ENCODE assay signal across 8 cellular contexts in the genomic region with DNA sequence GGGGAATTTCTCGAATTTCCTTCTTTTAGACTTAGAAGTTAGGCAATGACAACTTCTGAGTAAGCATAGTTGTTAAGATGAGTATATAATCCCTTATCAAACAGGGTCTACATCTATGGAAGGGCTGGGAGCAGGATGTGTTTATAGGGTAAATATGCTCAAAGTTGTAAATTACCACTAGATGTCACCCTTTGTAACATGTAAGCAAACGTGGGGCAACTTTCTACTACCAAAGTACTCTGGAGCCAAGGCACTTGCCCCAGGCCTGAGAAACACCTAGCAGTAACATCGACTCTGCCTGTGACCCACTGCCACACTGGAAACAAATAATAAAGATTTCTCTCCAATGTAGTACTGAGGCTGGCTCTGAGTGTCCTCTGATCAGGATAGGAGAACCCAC.
DNase-seq lines count a peak whose midpoint lies in the region; ATAC-seq, FAIRE-seq and TF ChIP-seq lines count a peak whose summit lies in the region.

No MANE protein-coding gene starts in this region.

- H3K27me3 Mint-ChIP-seq in astrocyte (ENCODE audit: low read depth, unreplicated experiment), result no peaks in the 10 kb centered on the region

- H3K4me1 ChIP-seq in astrocyte (ENCODE audit: insufficient read depth, low read length), result no peaks in the 10 kb centered on the region
- no peaks in the 10 kb centered on the region for H3K4me1 ChIP-seq in suprapubic skin

- no peak for TF ChIP-seq POLR2A in suprapubic skin (IDR thresholded peaks at IDR 0.05)

- FAIRE-seq in astrocyte (lab: Jason Lieb, UNC), result peak; percentile 47

- H3K4me2 ChIP-seq in astrocyte (ENCODE audit: low read length), result no peak overlapping the region

- H3K9ac ChIP-seq in astrocyte (ENCODE audit: low read length), result no peak overlapping the region

- TF ChIP-seq CTCF in astrocyte (IDR thresholded peaks at IDR 0.05; ENCODE audit: insufficient read depth, low read depth, low read length), result peak; percentile 48
- TF ChIP-seq CTCF in suprapubic skin (IDR thresholded peaks at IDR 0.05), result no peak

- H3K4me1 Mint-ChIP-seq in astrocyte (ENCODE audit: low read depth, unreplicated experiment), result no peaks in the 10 kb centered on the region

- no peak overlapping the region for H3K4me3 Mint-ChIP-seq in astrocyte (ENCODE audit: unreplicated experiment)

- ATAC-seq in GM18517 (IDR thresholded peaks at IDR 0.05; ENCODE audit: unreplicated experiment) (peak; percentile 74), HG03025 (IDR thresholded peaks at IDR 0.05; ENCODE audit: low FRiP score, unreplicated experiment) (peak; percentile 73)

- no peak for TF ChIP-seq EP300 in suprapubic skin (IDR thresholded peaks at IDR 0.05)

- no peaks in the 10 kb centered on the region for H3K79me2 ChIP-seq in astrocyte (ENCODE audit: insufficient read depth, low read length)

- no peaks in the 10 kb centered on the region for H3K9me3 Mint-ChIP-seq in astrocyte (ENCODE audit: unreplicated experiment)

- no peak overlapping the region for H3K27ac ChIP-seq in astrocyte (ENCODE audit: low read depth, low read length)
- H3K27ac ChIP-seq in suprapubic skin, result no peak overlapping the region

- no peak overlapping the region for H3K4me3 ChIP-seq in astrocyte (ENCODE audit: insufficient read depth, low read depth, low read length)
- no peak overlapping the region for H3K4me3 ChIP-seq in suprapubic skin

- no peaks in the 10 kb centered on the region for H3K27me3 ChIP-seq in astrocyte (ENCODE audit: insufficient read depth, low read length)
- H3K27me3 ChIP-seq in suprapubic skin, result no peaks in the 10 kb centered on the region

- H3K36me3 Mint-ChIP-seq in astrocyte (ENCODE audit: low read depth, unreplicated experiment), result no peaks in the 10 kb centered on the region

- in situ Hi-C loops in ACHN (cut with HindIII; ENCODE audit: low pct_ligation_motif_present, low pct_unique_long_range_greater_than_20kb, low sequenced_read_pairs), result no loop called here

- H3K9me3 ChIP-seq in astrocyte (ENCODE audit: insufficient read depth, low read depth, low read length) (no peaks in the 10 kb centered on the region), suprapubic skin (no peaks in the 10 kb centered on the region)

- H3K27ac Mint-ChIP-seq in astrocyte (ENCODE audit: unreplicated experiment), result no peak overlapping the region

- H4K20me1 ChIP-seq in astrocyte (ENCODE audit: insufficient read depth, low read length), result no peaks in the 10 kb centered on the region

- peak; percentile 73 for DNase-seq in ACHN
- DNase-seq in NCI-H2081 (lab: John Stamatoyannopoulos, UW), result peak; percentile 30 to 34
- DNase-seq in astrocyte (ENCODE audit: low read depth), result peak; percentile 56
- DNase-seq in islet precursor cell, result peak; percentile 73
- DNase-seq in suprapubic skin (ENCODE audit: low spot score in 2 of 2), result no peak
- no peak for DNase-seq in T-helper 1 cell

- H2AFZ ChIP-seq in astrocyte (ENCODE audit: low read depth, low read length), result no peak overlapping the region

- 16% methylated on average over 3 of the region's 3 CpGs for WGBS in suprapubic skin

- H3K36me3 ChIP-seq in astrocyte (ENCODE audit: insufficient read depth, low read length), result no peaks in the 10 kb centered on the region
- H3K36me3 ChIP-seq in suprapubic skin, result no peaks in the 10 kb centered on the region

Comparison
In these comparisons a context has a peak if more than half of its experiments do, and no peak if none do; other contexts are left out.
1. DNase-seq: peak in ACHN (single experiment), NCI-H2081 (2 of 2), astrocyte (single experiment) and islet precursor cell (single experiment); none in suprapubic skin (0 of 2) and T-helper 1 cell (0 of 5).